ENCODE assay signal across 21 cellular contexts in genomic region chr6:115120394-115120793, GRCh38.
"Had no signal": no experiment of that assay in that cellular context is flagged by ENCODE, and none has a peak within 500 bp of the region (broad histone marks: within the 10 kb centered on the region; RNA-seq: fewer than 3 reads in every experiment).

No MANE protein-coding gene starts in this region.

- DNase-seq: activated B cell treated with CpG ODN at 0.5 μM for 24 hours; activated CD4-positive, alpha-beta T cell treated with anti-CD3 and anti-CD28 coated beads, Interleukin-2, amount 50 U/mL, for 1 hour; activated CD8-positive, alpha-beta T cell treated with anti-CD3 and anti-CD28 coated beads for 36 hours; activated naive CD8-positive, alpha-beta T cell treated with anti-CD3 and anti-CD28 coated beads, Interleukin-2, amount 50 U/mL, for 24 hours; activated T-cell treated with anti-CD3 and anti-CD28 coated beads, Interleukin-2, amount 50 U/mL, for 4 hours; amygdala; caudate nucleus; cortex of kidney; effector memory CD8-positive, alpha-beta T cell; erythroblast; gastrocnemius medialis; head of caudate nucleus; hippocampal formation; left cardiac atrium; mammary epithelial cell; right lobe of liver; stimulated activated CD4-positive, alpha-beta T cell treated with anti-CD3 and anti-CD28 coated beads, Interleukin-2, amount 100 ng/mL, for 48 hours; stimulated activated naive CD8-positive, alpha-beta T cell treated with anti-CD3 and anti-CD28 coated beads, Interleukin-15, Interleukin-2, amounts not matched to agents 100 U/mL and 50 U/mL, for 24 hours; testis; transverse colon had no signal

- ATAC-seq: activated CD8-positive, alpha-beta T cell treated with anti-CD3 and anti-CD28 coated beads for 36 hours; activated naive CD8-positive, alpha-beta T cell treated with anti-CD3 and anti-CD28 coated beads, Interleukin-2, amount 50 U/mL, for 24 hours; activated T-cell treated with anti-CD3 and anti-CD28 coated beads, Interleukin-2, amount 50 U/mL, for 4 hours; activated T-helper 17 cell treated with anti-CD3 and anti-CD28 coated beads, Interleukin-2, amount 50 U/mL, for 72 hours; effector memory CD8-positive, alpha-beta T cell; gastrocnemius medialis; left cardiac atrium; right lobe of liver; stimulated activated naive CD8-positive, alpha-beta T cell treated with anti-CD3 and anti-CD28 coated beads, Interleukin-15, Interleukin-2, amounts not matched to agents 100 U/mL and 50 U/mL, for 24 hours had no signal
